ENCODE assay signal across 8 cellular contexts in the genomic region with DNA sequence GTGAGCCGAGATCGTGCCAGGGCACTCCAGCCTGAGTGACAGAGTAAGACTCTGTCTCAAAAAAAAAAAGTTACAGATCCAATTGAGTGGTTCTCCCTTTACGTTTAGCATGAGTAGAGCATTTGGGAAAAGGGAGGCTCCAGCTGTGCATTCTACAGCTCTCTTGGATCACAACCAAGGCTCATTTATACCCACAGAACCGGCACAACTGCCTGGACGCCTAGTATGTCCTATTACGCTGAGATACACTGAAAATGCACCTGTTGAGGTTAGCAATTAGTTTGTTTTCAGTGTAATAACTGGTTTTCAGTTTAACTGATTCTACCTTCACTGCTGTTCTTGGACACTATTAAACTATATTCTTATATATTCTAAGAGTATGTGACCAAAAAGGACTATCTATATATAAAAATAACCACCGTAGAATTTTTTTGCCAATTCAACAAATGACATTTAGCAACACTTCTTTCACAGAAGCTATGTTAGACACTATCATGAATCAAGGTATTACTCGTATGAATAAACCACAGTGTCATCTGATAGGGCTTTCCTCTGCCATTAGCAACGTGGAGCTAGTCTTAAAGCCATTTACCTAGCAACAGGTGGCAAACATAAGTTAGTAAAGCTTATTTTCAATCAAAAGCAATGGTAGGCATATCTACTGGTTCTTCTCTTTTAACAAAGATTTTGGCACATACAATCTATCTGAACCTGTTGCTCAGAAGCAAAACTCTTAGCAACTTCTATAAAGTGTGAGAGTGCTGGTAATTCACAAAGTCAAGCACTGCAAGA. TPM values are rescaled to one million over a fixed set of nuclear protein-coding genes. Genes with fewer than 3 reads are reported as not detected.
DNase-seq lines count a peak whose midpoint lies in the region; ATAC-seq and TF ChIP-seq lines count a peak whose summit lies in the region.

No MANE protein-coding gene starts in this region.

- no peak for DNase-seq in activated naive CD4-positive, alpha-beta T cell treated with anti-CD3 and anti-CD28 coated beads, Interleukin-2, amount 10 ng/mL, durations not matched to agents 7 days and 5 days
- DNase-seq in activated naive CD4-positive, alpha-beta T cell (lab: John Stamatoyannopoulos, UW), result no peak
- DNase-seq in activated T-helper 2 cell treated with anti-CD3 and anti-CD28 coated beads, Interferon-gamma antibody, Interleukin-2, Interleukin-4, amounts not matched to agents 10 μg/mL and 5 μg/mL and 100 μg/mL, durations not matched to agents 14 hours and 24 hours and 36 hours (ENCODE audit: low spot score), result no peak
- DNase-seq in left lung (no peak), transverse colon (no peak)
- no peak for DNase-seq in activated CD4-positive, CD25-positive, alpha-beta regulatory T cell treated with anti-CD3 and anti-CD28 coated beads, Interleukin-2, amount 50 U/mL, for 72 hours
- no peak for DNase-seq in stimulated activated CD4-positive, alpha-beta T cell treated with anti-CD3 and anti-CD28 coated beads, Interleukin-4, amount 100 ng/mL, for 1 hour

- no peaks in the 10 kb centered on the region for H3K9me3 ChIP-seq in left lung
- H3K9me3 ChIP-seq in transverse colon, result no peaks in the 10 kb centered on the region

- no peak for ATAC-seq in left lung
- no peak for ATAC-seq in HG02885 (IDR thresholded peaks at IDR 0.05; ENCODE audit: poor library complexity, unreplicated experiment)

- H3K27ac ChIP-seq in left lung (peak overlapping the region; percentile 98 to 99), transverse colon (peak overlapping the region; percentile 97 to 100 (median 99))

- TF ChIP-seq EP300 in transverse colon (IDR thresholded peaks at IDR 0.05; ENCODE audit: low read depth), result no peak

- 38 to 42% methylated on average over 9 of the region's 9 CpGs for WGBS in transverse colon (ENCODE audit: low coverage in 1 of 2), 2 donors

- no peaks in the 10 kb centered on the region for H3K27me3 Mint-ChIP-seq in activated naive CD4-positive, alpha-beta T cell treated with anti-CD3 and anti-CD28 coated beads, Interleukin-2, amount 10 ng/mL, durations not matched to agents 7 days and 5 days
- H3K27me3 Mint-ChIP-seq in activated T-helper 2 cell treated with anti-CD3 and anti-CD28 coated beads, Interferon-gamma antibody, Interleukin-2, Interleukin-4, amounts not matched to agents 10 μg/mL and 5 μg/mL and 100 μg/mL, durations not matched to agents 14 hours and 24 hours and 36 hours (ENCODE audit: low read depth), result no peaks in the 10 kb centered on the region

- CTCF ChIA-PET in activated naive CD4-positive, alpha-beta T cell treated with anti-CD3 and anti-CD28 coated beads, Interleukin-2, amount 10 ng/mL, durations not matched to agents 7 days and 5 days (lab: Charles Lee), result interaction anchor here (1.0 kb wide), 1 partner anchor 44 kb away, joined by 3 read pairs; no protein-coding TSS in a partner anchor

- H3K36me3 Mint-ChIP-seq in activated naive CD4-positive, alpha-beta T cell treated with anti-CD3 and anti-CD28 coated beads, Interleukin-2, amount 10 ng/mL, durations not matched to agents 7 days and 5 days, result peaks cover 29% of the 10 kb centered on the region
- H3K36me3 Mint-ChIP-seq in activated T-helper 2 cell treated with anti-CD3 and anti-CD28 coated beads, Interferon-gamma antibody, Interleukin-2, Interleukin-4, amounts not matched to agents 10 μg/mL and 5 μg/mL and 100 μg/mL, durations not matched to agents 14 hours and 24 hours and 36 hours (ENCODE audit: low read depth), result peaks cover 50% of the 10 kb centered on the region

- in situ Hi-C loops in transverse colon (cut with MboI; ENCODE audit: low pct_ligation_motif_present in 1 of 4, low pct_unique_long_range_greater_than_20kb in 1 of 4, low sequenced_read_pairs in 3 of 4), result no loop called here

- peak overlapping the region; percentile 85 for H3K4me3 Mint-ChIP-seq in activated naive CD4-positive, alpha-beta T cell treated with anti-CD3 and anti-CD28 coated beads, Interleukin-2, amount 10 ng/mL, durations not matched to agents 7 days and 5 days
- peak overlapping the region; percentile 96 for H3K4me3 Mint-ChIP-seq in activated T-helper 2 cell treated with anti-CD3 and anti-CD28 coated beads, Interferon-gamma antibody, Interleukin-2, Interleukin-4, amounts not matched to agents 10 μg/mL and 5 μg/mL and 100 μg/mL, durations not matched to agents 14 hours and 24 hours and 36 hours (ENCODE audit: low read depth)

- intact Hi-C loops in activated T-helper 2 cell treated with anti-CD3 and anti-CD28 coated beads, Interferon-gamma antibody, Interleukin-2, Interleukin-4, amounts not matched to agents 10 μg/mL and 5 μg/mL and 100 μg/mL, durations not matched to agents 14 hours and 24 hours and 36 hours (cut with micrococcal nuclease), result no loop called here
- intact Hi-C loops in left lung (cut with DNase I), result no loop called here
- intact Hi-C loops in transverse colon (cut with DNase I; ENCODE audit: low total_unique reads), result no loop called here

- no peaks in the 10 kb centered on the region for H3K9me3 Mint-ChIP-seq in activated naive CD4-positive, alpha-beta T cell treated with anti-CD3 and anti-CD28 coated beads, Interleukin-2, amount 10 ng/mL, durations not matched to agents 7 days and 5 days
- H3K9me3 Mint-ChIP-seq in activated T-helper 2 cell treated with anti-CD3 and anti-CD28 coated beads, Interferon-gamma antibody, Interleukin-2, Interleukin-4, amounts not matched to agents 10 μg/mL and 5 μg/mL and 100 μg/mL, durations not matched to agents 14 hours and 24 hours and 36 hours, result no peaks in the 10 kb centered on the region

- peaks cover 45% of the 10 kb centered on the region for H3K4me1 Mint-ChIP-seq in activated naive CD4-positive, alpha-beta T cell treated with anti-CD3 and anti-CD28 coated beads, Interleukin-2, amount 10 ng/mL, durations not matched to agents 7 days and 5 days
- H3K4me1 Mint-ChIP-seq in activated T-helper 2 cell treated with anti-CD3 and anti-CD28 coated beads, Interferon-gamma antibody, Interleukin-2, Interleukin-4, amounts not matched to agents 10 μg/mL and 5 μg/mL and 100 μg/mL, durations not matched to agents 14 hours and 24 hours and 36 hours (ENCODE audit: low read depth), result peaks cover 32% of the 10 kb centered on the region

- H3K4me3 ChIP-seq in left lung, result peak overlapping the region in 1 of 2 donors; percentile 80
- peak overlapping the region in 2 of 4 donors; percentile 73 to 84 for H3K4me3 ChIP-seq in transverse colon

- H3K4me1 ChIP-seq in left lung, result peaks cover 6 to 55% of the 10 kb centered on the region in 2 donors
- peaks cover 13 to 59% (median 43%) of the 10 kb centered on the region in 4 donors for H3K4me1 ChIP-seq in transverse colon

- H3K27me3 ChIP-seq in left lung (no peaks in the 10 kb centered on the region), transverse colon (no peaks in the 10 kb centered on the region)

- peaks cover 0 to 19% of the 10 kb centered on the region in 2 donors for H3K36me3 ChIP-seq in left lung
- no peaks in the 10 kb centered on the region for H3K36me3 ChIP-seq in transverse colon

- TF ChIP-seq POLR2A in transverse colon (IDR thresholded peaks at IDR 0.05), result no peak

- TF ChIP-seq CTCF in left lung (IDR thresholded peaks at IDR 0.05) (no peak), transverse colon (IDR thresholded peaks at IDR 0.05) (no peak)

- peak overlapping the region; percentile 97 for H3K27ac Mint-ChIP-seq in activated naive CD4-positive, alpha-beta T cell treated with anti-CD3 and anti-CD28 coated beads, Interleukin-2, amount 10 ng/mL, durations not matched to agents 7 days and 5 days
- peak overlapping the region; percentile 94 for H3K27ac Mint-ChIP-seq in activated T-helper 2 cell treated with anti-CD3 and anti-CD28 coated beads, Interferon-gamma antibody, Interleukin-2, Interleukin-4, amounts not matched to agents 10 μg/mL and 5 μg/mL and 100 μg/mL, durations not matched to agents 14 hours and 24 hours and 36 hours

RNA-seq across cellular contexts. Expression of a gene that starts 3.6 kb away (rescaled TPM):
- 71.7 and 80.4 TPM in 2 replicates for total RNA-seq in activated T-helper 2 cell treated with anti-CD3 and anti-CD28 coated beads, Interferon-gamma antibody, Interleukin-2, Interleukin-4, amounts not matched to agents 10 μg/mL and 5 μg/mL and 100 μg/mL, durations not matched to agents 14 hours and 24 hours and 36 hours
- total RNA-seq in left lung, result 10 to 100 TPM; 33.9 to 42.7 TPM
- 10 to 100 TPM; 10.5 to 46.0 (median 27.6) TPM for total RNA-seq in transverse colon
